In genomic region chr7:151925446-151926335, GRCh38 we compare ENCODE assay signal across 9 cellular contexts. TPM values are rescaled to one million over a fixed set of nuclear protein-coding genes. Genes with fewer than 3 reads are reported as not detected.
DNase-seq lines count a peak whose midpoint lies in the region; ATAC-seq, FAIRE-seq and TF ChIP-seq lines count a peak whose summit lies in the region.
"Had no signal": no experiment of that assay in that cellular context is flagged by ENCODE, and none has a peak within 500 bp of the region (broad histone marks: within the 10 kb centered on the region; RNA-seq: fewer than 3 reads in every experiment).

No MANE protein-coding gene starts in this region.

- peaks cover 8% of the 10 kb centered on the region for H3K27me3 Mint-ChIP-seq in stimulated activated naive CD8-positive, alpha-beta T cell treated with anti-CD3 and anti-CD28 coated beads, Interleukin-15, amount 100 ng/mL, for 72 hours
- H3K27me3 Mint-ChIP-seq in MCF 10A (ENCODE audit: insufficient read depth, unreplicated experiment) = no peaks in the 10 kb centered on the region

- POLR2A ChIA-PET in MCF 10A (lab: Yijun Ruan, JAX) = interaction anchor here (1.2 to 1.3 kb wide), 2 partner anchors 15 to 49 kb away, joined by 3 to 4 read pairs; partner anchors contain the start of gene PRKAG2

- DNase-seq in GDM1 (lab: John Stamatoyannopoulos, UW) (peak; percentile 68), hepatocyte (ENCODE audit: low spot score) (no peak), MCF 10A (ENCODE audit: unreplicated experiment) (no peak), GM19239 (ENCODE audit: insufficient read length, low spot score) (no peak)
- no peak for DNase-seq in stimulated activated naive CD8-positive, alpha-beta T cell treated with anti-CD3 and anti-CD28 coated beads, Interleukin-15, amount 100 ng/mL, for 72 hours

- CTCF ChIA-PET in MCF 10A (lab: Yijun Ruan, JAX) = interaction anchor here (0.8 to 2.7 kb wide), 2 partner anchors 142 to 144 kb away, joined by 4 to 10 read pairs; no protein-coding TSS in a partner anchor

- peak overlapping the region; percentile 13 to 77 for H3K27ac Mint-ChIP-seq in stimulated activated naive CD8-positive, alpha-beta T cell treated with anti-CD3 and anti-CD28 coated beads, Interleukin-15, amount 100 ng/mL, for 72 hours
- no peak overlapping the region for H3K27ac Mint-ChIP-seq in MCF 10A (ENCODE audit: low read depth, unreplicated experiment)

- no peak for TF ChIP-seq CTCF in hepatocyte (IDR thresholded peaks at IDR 0.05; ENCODE audit: poor library complexity)
- no peak for TF ChIP-seq CTCF in MCF 10A (IDR thresholded peaks at IDR 0.05; ENCODE audit: unreplicated experiment)

- peaks cover 13% of the 10 kb centered on the region for H3K4me1 ChIP-seq in hepatocyte (ENCODE audit: insufficient read depth)

- H2AFZ ChIP-seq in hepatocyte = peak overlapping the region; percentile 50

- no peaks in the 10 kb centered on the region for H3K36me3 ChIP-seq in hepatocyte (replicated peaks; ENCODE audit: insufficient read depth, low read depth)

- peak; percentile 70 for ATAC-seq in HG03039 (IDR thresholded peaks at IDR 0.05; ENCODE audit: unreplicated experiment)
- ATAC-seq in SK-N-SH treated with all-trans-retinoic acid at 6 μM for 48 hours = peak; percentile 22; the same call in 2 of the 3 replicates
- peak; percentile 67 for ATAC-seq in stimulated activated naive CD8-positive, alpha-beta T cell treated with anti-CD3 and anti-CD28 coated beads, Interleukin-15, amount 100 ng/mL, for 72 hours
- ATAC-seq in HG03025 (IDR thresholded peaks at IDR 0.05; ENCODE audit: low FRiP score, unreplicated experiment) = no peak

- peak overlapping the region; percentile 57 for H3K27ac ChIP-seq in hepatocyte

- H3K9me3 Mint-ChIP-seq in stimulated activated naive CD8-positive, alpha-beta T cell treated with anti-CD3 and anti-CD28 coated beads, Interleukin-15, amount 100 ng/mL, for 72 hours = no peaks in the 10 kb centered on the region
- no peaks in the 10 kb centered on the region for H3K9me3 Mint-ChIP-seq in MCF 10A (ENCODE audit: unreplicated experiment)

- no peaks in the 10 kb centered on the region for H3K79me2 ChIP-seq in hepatocyte

- peak overlapping the region; percentile 62 for H3K4me2 ChIP-seq in hepatocyte

- H3K27me3 ChIP-seq in hepatocyte = no peaks in the 10 kb centered on the region

- peaks cover 11% of the 10 kb centered on the region for H3K4me1 Mint-ChIP-seq in stimulated activated naive CD8-positive, alpha-beta T cell treated with anti-CD3 and anti-CD28 coated beads, Interleukin-15, amount 100 ng/mL, for 72 hours
- peaks cover 26% of the 10 kb centered on the region for H3K4me1 Mint-ChIP-seq in MCF 10A (ENCODE audit: insufficient read depth, unreplicated experiment)

- no peaks in the 10 kb centered on the region for H3K9me3 ChIP-seq in hepatocyte (ENCODE audit: low read depth)

- intact Hi-C loops in MCF 10A (cut with micrococcal nuclease) = no loop called here

- no peak for FAIRE-seq in GM19239 (lab: Jason Lieb, UNC)

- 67% methylated on average over 22 of the region's 22 CpGs for WGBS in hepatocyte (ENCODE audit: low lambda C conversion rate, missing lambda C conversion rate)

- H3K36me3 Mint-ChIP-seq in MCF 10A (ENCODE audit: insufficient read depth, unreplicated experiment) = peaks cover 6% of the 10 kb centered on the region

- H3K4me3 ChIP-seq in hepatocyte = no peak overlapping the region

- H3K9me2 ChIP-seq in hepatocyte (replicated peaks; ENCODE audit: insufficient read depth) = no peaks in the 10 kb centered on the region

- BruUV-seq in MCF 10A (replicated peaks; lab: Mats Ljungman, UMichigan) = no TSS peak

- no peak overlapping the region for H3K4me3 Mint-ChIP-seq in stimulated activated naive CD8-positive, alpha-beta T cell treated with anti-CD3 and anti-CD28 coated beads, Interleukin-15, amount 100 ng/mL, for 72 hours
- H3K4me3 Mint-ChIP-seq in MCF 10A (ENCODE audit: unreplicated experiment) = no peak overlapping the region

- no peaks in the 10 kb centered on the region for H4K20me1 ChIP-seq in hepatocyte (ENCODE audit: insufficient read depth, poor library complexity, severe bottlenecking)

TF ChIP-seq in SK-N-SH treated with all-trans-retinoic acid at 6 μM for 48 hours, 23 proteins besides CTCF, POLR2A, EP300 and RAD21:
- peak; percentile 68 for TF ChIP-seq SNAI2 (CRISPR knock-in tag; IDR thresholded peaks at IDR 0.05)
- TF ChIP-seq TSHZ2 (CRISPR knock-in tag; IDR thresholded peaks at IDR 0.05) = peak; percentile 6; the same call in 1 of the 2 replicates
- no peak for TF ChIP-seq ZNF70 (CRISPR knock-in tag; IDR thresholded peaks at IDR 0.05)

RNA-seq across cellular contexts. Expression of gene GALNTL5, which starts 30.6 kb away (rescaled TPM):
- total RNA-seq in hepatocyte = not detected in 2 replicates
- not detected in 2 replicates for polyA plus RNA-seq in hepatocyte
- total RNA-seq in MCF 10A (2022) = not detected in 2 replicates
- polyA plus RNA-seq: neural cell had no signal

RNA-seq across cellular contexts. Expression of gene PRKAG2, which starts 48.8 kb away (rescaled TPM):
- 14.0 and 17.8 TPM in 2 replicates for total RNA-seq in hepatocyte
- 21.8 and 23.4 TPM in 2 replicates for polyA plus RNA-seq in hepatocyte
- total RNA-seq in MCF 10A (2022) = 62.5 and 73.9 TPM in 2 replicates
